ENCODE assay signal across 20 cellular contexts in genomic region chr2:50691518-50691917, GRCh38.
DNase-seq lines count a peak whose midpoint lies in the region; ATAC-seq and TF ChIP-seq lines count a peak whose summit lies in the region.
"Had no signal": no experiment of that assay in that cellular context is flagged by ENCODE, and none has a peak within 500 bp of the region (broad histone marks: within the 10 kb centered on the region; RNA-seq: fewer than 3 reads in every experiment).

No MANE protein-coding gene starts in this region.

- H3K79me2 ChIP-seq in GM23338 (replicated peaks; ENCODE audit: insufficient read depth): no peaks in the 10 kb centered on the region

- H2AFZ ChIP-seq in GM23338: no peak overlapping the region

- H3K36me3 Mint-ChIP-seq in GM23338 (ENCODE audit: low read depth): no peaks in the 10 kb centered on the region
- H3K36me3 Mint-ChIP-seq: CD8-positive, alpha-beta T cell had no signal

- H3F3A ChIP-seq in GM23338 (replicated peaks; ENCODE audit: low read depth): no peaks in the 10 kb centered on the region

- H3K4me3 ChIP-seq in GM23338: no peak overlapping the region
- H3K4me3 ChIP-seq in coronary artery: no peak overlapping the region
- H3K4me3 ChIP-seq: MG63 had no signal

- H3K27ac Mint-ChIP-seq in GM23338: peak overlapping the region; percentile 37; the same call in 1 of the 2 replicates
- H3K27ac Mint-ChIP-seq: CD8-positive, alpha-beta T cell had no signal

- H3K27ac ChIP-seq in GM23338 (ENCODE audit: low read depth) (no peak overlapping the region), cingulate gyrus (ENCODE audit: low read depth, low read length) (peak overlapping the region; percentile 61), coronary artery (no peak overlapping the region)
- H3K27ac ChIP-seq: KMS-11, RWPE1 had no signal

- no peak overlapping the region for H3K4me2 ChIP-seq in GM23338
- H3K4me2 ChIP-seq: KMS-11 had no signal

- H3K36me3 ChIP-seq in GM23338 (ENCODE audit: insufficient read depth): no peaks in the 10 kb centered on the region
- H3K36me3 ChIP-seq: BE2C, MG63 had no signal

- peaks cover 2% of the 10 kb centered on the region for H3K27me3 Mint-ChIP-seq in GM23338 (ENCODE audit: insufficient read depth, low read depth, poor library complexity)

- TF ChIP-seq CTCF in GM23338 (conservative IDR thresholded peaks at IDR 0.05; ENCODE audit: low read depth in 2 of 2) (no peak), coronary artery (IDR thresholded peaks at IDR 0.05) (no peak)

- H3K9me2 ChIP-seq in GM23338 (ENCODE audit: insufficient read depth): no peaks in the 10 kb centered on the region

- H3K4me3 Mint-ChIP-seq in GM23338: no peak overlapping the region
- H3K4me3 Mint-ChIP-seq: CD8-positive, alpha-beta T cell had no signal

- ATAC-seq in GM23338 (peak; percentile 31; the same call in 1 of the 3 replicates), GM19452 (IDR thresholded peaks at IDR 0.05; ENCODE audit: unreplicated experiment) (no peak)
- ATAC-seq: CD8-positive, alpha-beta T cell; HepG2 had no signal

- H4K20me1 ChIP-seq in GM23338 (replicated peaks; ENCODE audit: insufficient read depth): no peaks in the 10 kb centered on the region

- no peaks in the 10 kb centered on the region for H3K9me3 Mint-ChIP-seq in GM23338

- H3K4me1 ChIP-seq in GM23338 (ENCODE audit: insufficient read depth): peaks cover 25% of the 10 kb centered on the region
- H3K4me1 ChIP-seq: BE2C had no signal

- H3K27me3 ChIP-seq in GM23338 (ENCODE audit: insufficient read depth): no peaks in the 10 kb centered on the region
- H3K27me3 ChIP-seq: BE2C, MG63 had no signal

- peaks cover 42% of the 10 kb centered on the region for H3K4me1 Mint-ChIP-seq in GM23338

- DNase-seq in GM23338 (ENCODE audit: low spot score): no peak
- peak; percentile 81 for DNase-seq in medulla oblongata (ENCODE audit: extremely low spot score)
- DNase-seq in retina: peak; percentile 17
- no peak for DNase-seq in cerebellum (ENCODE audit: low spot score)
- DNase-seq in stimulated activated CD4-positive, alpha-beta T cell treated with anti-CD3 and anti-CD28 coated beads, Interleukin-2, amount 100 ng/mL, for 24 hours: no peak
- no peak for DNase-seq in coronary artery (ENCODE audit: low spot score)
- DNase-seq: ACHN; BE2C; CD8-positive, alpha-beta T cell; DMS79 treated with DMSO at 0.1 percent for 48 hours; GDM1; MG63; NCI-H1105; NCI-H1694 treated with DMSO at 0.1 percent for 48 hours; NCI-H345 had no signal

TF ChIP-seq in GM23338, 12 proteins besides CTCF, POLR2A, EP300 and RAD21:
- no peak for TF ChIP-seq ZNF462 (CRISPR knock-in tag; IDR thresholded peaks at IDR 0.05)
- no peak for TF ChIP-seq EZH2phosphoT487 (IDR thresholded peaks at IDR 0.05; ENCODE audit: unreplicated experiment)
- no peak for TF ChIP-seq STAT1 (IDR thresholded peaks at IDR 0.05; ENCODE audit: unreplicated experiment)
- no peak for TF ChIP-seq EZH2 (IDR thresholded peaks at IDR 0.05; ENCODE audit: low read depth, unreplicated experiment)
- no peak for TF ChIP-seq ETS1 (IDR thresholded peaks at IDR 0.05)
- TF ChIP-seq REST (IDR thresholded peaks at IDR 0.05; ENCODE audit: unreplicated experiment): no peak
- TF ChIP-seq ZNF331 (CRISPR knock-in tag; IDR thresholded peaks at IDR 0.05; ENCODE audit: low read depth): no peak

Comparison
In these comparisons a context has a peak if more than half of its experiments do, and no peak if none do; other contexts are left out.
1. DNase-seq: peak in medulla oblongata (single experiment) and retina (single experiment); none in GM23338 (single experiment), cerebellum (single experiment), stimulated activated CD4-positive, alpha-beta T cell treated with anti-CD3 and anti-CD28 coated beads, Interleukin-2, amount 100 ng/mL, for 24 hours (0 of 2) and coronary artery (single experiment).